In the genomic region with DNA sequence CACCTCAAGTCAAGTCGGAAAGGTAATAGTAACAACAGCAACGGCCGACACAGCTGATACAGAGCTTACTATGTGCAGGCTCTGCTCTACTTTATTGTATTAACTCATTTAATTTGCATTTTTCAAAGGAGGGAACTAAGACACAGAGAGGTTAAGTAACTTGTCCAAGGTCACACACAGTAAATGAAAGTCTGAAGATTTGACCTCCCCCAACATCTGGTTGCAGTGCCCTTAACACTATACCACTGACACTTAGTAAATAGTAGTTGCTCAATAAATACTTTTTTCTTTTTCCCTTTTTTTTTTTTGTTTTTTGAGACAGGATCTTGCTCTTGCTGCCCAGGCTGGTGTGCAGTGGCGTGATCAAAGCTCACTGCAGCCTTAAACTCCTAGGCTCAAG, we compare ENCODE assay signal across 31 cellular contexts. TPM values are rescaled to one million over a fixed set of nuclear protein-coding genes. Genes with fewer than 3 reads are reported as not detected.
"Had no signal": no experiment of that assay in that cellular context is flagged by ENCODE, and none has a peak within 500 bp of the region (broad histone marks: within the 10 kb centered on the region; RNA-seq: fewer than 3 reads in every experiment).

No MANE protein-coding gene starts in this region.

- H3K4me3 Mint-ChIP-seq: activated CD4-positive, alpha-beta memory T cell treated with anti-CD3 and anti-CD28 coated beads, Interleukin-2, amount 10 ng/mL, durations not matched to agents 7 days and 5 days; activated CD4-positive, alpha-beta T cell treated with anti-CD3 and anti-CD28 coated beads, Interleukin-2, amount 10 ng/mL, durations not matched to agents 7 days and 5 days; activated naive CD4-positive, alpha-beta T cell treated with anti-CD3 and anti-CD28 coated beads for 36 hours; activated naive CD4-positive, alpha-beta T cell treated with anti-CD3 and anti-CD28 coated beads, Interleukin-2, amount 50 U/mL, for 24 hours; activated naive CD8-positive, alpha-beta T cell treated with anti-CD3 and anti-CD28 coated beads for 36 hours; activated naive CD8-positive, alpha-beta T cell treated with anti-CD3 and anti-CD28 coated beads, Interleukin-2, amount 50 U/mL, for 24 hours; activated T-cell treated with anti-CD3 and anti-CD28 coated beads, Interleukin-2, amount 50 U/mL, for 4 hours; activated T-helper 17 cell treated with anti-CD3 and anti-CD28 coated beads, Interleukin-2, amount 50 U/mL, for 72 hours; effector memory CD8-positive, alpha-beta T cell; WTC11 had no signal

- H3K4me1 Mint-ChIP-seq: activated CD4-positive, alpha-beta T cell treated with anti-CD3 and anti-CD28 coated beads, Interleukin-2, amount 10 ng/mL, durations not matched to agents 7 days and 5 days; activated naive CD4-positive, alpha-beta T cell treated with anti-CD3 and anti-CD28 coated beads, Interleukin-2, amount 50 U/mL, for 24 hours; activated naive CD8-positive, alpha-beta T cell treated with anti-CD3 and anti-CD28 coated beads for 36 hours; activated naive CD8-positive, alpha-beta T cell treated with anti-CD3 and anti-CD28 coated beads, Interleukin-2, amount 50 U/mL, for 24 hours; activated T-helper 17 cell treated with anti-CD3 and anti-CD28 coated beads, Interleukin-2, amount 50 U/mL, for 72 hours had no signal

- H3K9me3 ChIP-seq: adrenal gland, body of pancreas, esophagus muscularis mucosa, gastroesophageal sphincter, heart right ventricle had no signal

- ATAC-seq: activated naive CD8-positive, alpha-beta T cell treated with anti-CD3 and anti-CD28 coated beads, Interleukin-2, amount 50 U/mL, for 24 hours; activated T-cell treated with anti-CD3 and anti-CD28 coated beads, Interleukin-2, amount 50 U/mL, for 4 hours; activated T-helper 17 cell treated with anti-CD3 and anti-CD28 coated beads, Interleukin-2, amount 50 U/mL, for 72 hours; body of pancreas; effector memory CD8-positive, alpha-beta T cell; foreskin keratinocyte; gastroesophageal sphincter; heart right ventricle had no signal

- H3K27ac Mint-ChIP-seq: activated CD4-positive, alpha-beta memory T cell treated with anti-CD3 and anti-CD28 coated beads, Interleukin-2, amount 10 ng/mL, durations not matched to agents 7 days and 5 days; activated CD4-positive, alpha-beta T cell treated with anti-CD3 and anti-CD28 coated beads, Interleukin-2, amount 10 ng/mL, durations not matched to agents 7 days and 5 days; activated naive CD4-positive, alpha-beta T cell treated with anti-CD3 and anti-CD28 coated beads for 36 hours; activated naive CD4-positive, alpha-beta T cell treated with anti-CD3 and anti-CD28 coated beads, Interleukin-2, amount 50 U/mL, for 24 hours; activated naive CD8-positive, alpha-beta T cell treated with anti-CD3 and anti-CD28 coated beads for 36 hours; activated naive CD8-positive, alpha-beta T cell treated with anti-CD3 and anti-CD28 coated beads, Interleukin-2, amount 50 U/mL, for 24 hours; activated T-helper 17 cell treated with anti-CD3 and anti-CD28 coated beads, Interleukin-2, amount 50 U/mL, for 72 hours; effector memory CD8-positive, alpha-beta T cell; WTC11 had no signal

- H3K9me3 Mint-ChIP-seq: activated CD4-positive, alpha-beta memory T cell treated with anti-CD3 and anti-CD28 coated beads, Interleukin-2, amount 10 ng/mL, durations not matched to agents 7 days and 5 days; activated CD4-positive, alpha-beta T cell treated with anti-CD3 and anti-CD28 coated beads, Interleukin-2, amount 10 ng/mL, durations not matched to agents 7 days and 5 days; activated naive CD4-positive, alpha-beta T cell treated with anti-CD3 and anti-CD28 coated beads for 36 hours; activated naive CD4-positive, alpha-beta T cell treated with anti-CD3 and anti-CD28 coated beads, Interleukin-2, amount 50 U/mL, for 24 hours; activated naive CD8-positive, alpha-beta T cell treated with anti-CD3 and anti-CD28 coated beads for 36 hours; activated naive CD8-positive, alpha-beta T cell treated with anti-CD3 and anti-CD28 coated beads, Interleukin-2, amount 50 U/mL, for 24 hours; activated T-cell treated with anti-CD3 and anti-CD28 coated beads, Interleukin-2, amount 50 U/mL, for 4 hours; activated T-helper 17 cell treated with anti-CD3 and anti-CD28 coated beads, Interleukin-2, amount 50 U/mL, for 72 hours; effector memory CD8-positive, alpha-beta T cell; WTC11 had no signal

- H3K27me3 Mint-ChIP-seq: activated naive CD4-positive, alpha-beta T cell treated with anti-CD3 and anti-CD28 coated beads, Interleukin-2, amount 50 U/mL, for 24 hours had no signal

- H3K36me3 Mint-ChIP-seq: activated naive CD4-positive, alpha-beta T cell treated with anti-CD3 and anti-CD28 coated beads, Interleukin-2, amount 50 U/mL, for 24 hours; activated naive CD8-positive, alpha-beta T cell treated with anti-CD3 and anti-CD28 coated beads for 36 hours; WTC11 had no signal

- H3K27me3 ChIP-seq: adrenal gland, body of pancreas, foreskin keratinocyte had no signal

- H3K4me3 ChIP-seq: adrenal gland, body of pancreas, esophagus muscularis mucosa, gastroesophageal sphincter, heart right ventricle had no signal

- H3K27ac ChIP-seq: adrenal gland, esophagus muscularis mucosa, foreskin keratinocyte, gastroesophageal sphincter, heart right ventricle had no signal

- H3K36me3 ChIP-seq: adrenal gland, esophagus muscularis mucosa, gastroesophageal sphincter, heart right ventricle had no signal

- H3K4me1 ChIP-seq: esophagus muscularis mucosa, foreskin keratinocyte, gastroesophageal sphincter had no signal

- FAIRE-seq: colon had no signal

- DNase-seq: activated CD4-positive, alpha-beta memory T cell treated with anti-CD3 and anti-CD28 coated beads, Interleukin-2, amount 10 ng/mL, durations not matched to agents 7 days and 5 days; activated CD4-positive, alpha-beta T cell treated with anti-CD3 and anti-CD28 coated beads for 1 hour; activated CD4-positive, alpha-beta T cell treated with anti-CD3 and anti-CD28 coated beads for 4 hours; activated CD4-positive, alpha-beta T cell treated with anti-CD3 and anti-CD28 coated beads, Interleukin-2, amount 10 ng/mL, durations not matched to agents 7 days and 5 days; activated CD4-positive, alpha-beta T cell treated with anti-CD3 and anti-CD28 coated beads, Interleukin-2, amount 50 U/mL, for 4 hours; activated CD8-positive, alpha-beta memory T cell treated with anti-CD3 and anti-CD28 coated beads for 24 hours; activated effector memory CD4-positive, alpha-beta T cell treated with anti-CD3 and anti-CD28 coated beads, Interleukin-2, amount 50 U/mL, for 16 hours; activated naive CD4-positive, alpha-beta T cell treated with anti-CD3 and anti-CD28 coated beads for 36 hours; activated naive CD8-positive, alpha-beta T cell treated with anti-CD3 and anti-CD28 coated beads for 36 hours; activated naive CD8-positive, alpha-beta T cell treated with anti-CD3 and anti-CD28 coated beads, Interleukin-2, amount 50 U/mL, for 24 hours; activated T-cell treated with anti-CD3 and anti-CD28 coated beads, Interleukin-2, amount 50 U/mL, for 4 hours; adrenal gland; amygdala; aorta; body of pancreas; caudate nucleus; cortex of kidney; dermis blood vessel endothelial cell; effector CD4-positive, alpha-beta T cell; effector memory CD8-positive, alpha-beta T cell; erythroblast; foreskin keratinocyte; heart right ventricle; T-helper 2 cell had no signal

RNA-seq across cellular contexts. Expression of a gene that starts 39.2 kb away (rescaled TPM):
- total RNA-seq: glomerular endothelial cell had no signal
